In genomic region chr10:48806282-48806681, GRCh38 we compare ENCODE assay signal across 22 cellular contexts.
DNase-seq lines count a peak whose midpoint lies in the region; ATAC-seq and TF ChIP-seq lines count a peak whose summit lies in the region.
"Had no signal": no experiment of that assay in that cellular context is flagged by ENCODE, and none has a peak within 500 bp of the region (broad histone marks: within the 10 kb centered on the region; RNA-seq: fewer than 3 reads in every experiment).

No MANE protein-coding gene starts in this region.

- peaks cover 17 to 70% (median 46%) of the 10 kb centered on the region in 9 donors for H3K4me1 ChIP-seq in heart right ventricle
- peaks cover 0 to 6% of the 10 kb centered on the region in 2 donors for H3K4me1 ChIP-seq in neuronal stem cell (ENCODE audit: control insufficient read depth in 2 of 2, insufficient read depth in 1 of 2, low read depth in 1 of 2, low read length in 2 of 2)
- H3K4me1 ChIP-seq in endodermal cell (ENCODE audit: control insufficient read depth, insufficient read depth, low read length): no peaks in the 10 kb centered on the region

- no peaks in the 10 kb centered on the region for H3K27me3 ChIP-seq in heart right ventricle
- H3K27me3 ChIP-seq in neuronal stem cell (ENCODE audit: control insufficient read depth in 3 of 3, insufficient read depth in 3 of 3, low read depth in 1 of 3, low read length in 3 of 3): no peaks in the 10 kb centered on the region
- no peaks in the 10 kb centered on the region for H3K27me3 ChIP-seq in endodermal cell (ENCODE audit: control insufficient read depth, insufficient read depth, low read length, poor library complexity, severe bottlenecking)
- H3K27me3 ChIP-seq: cardiac muscle cell, dorsolateral prefrontal cortex, hepatocyte had no signal

- no peak overlapping the region for H3K4me2 ChIP-seq in neuronal stem cell (ENCODE audit: insufficient read depth, low read length, poor library complexity, severe bottlenecking)
- H3K4me2 ChIP-seq: hepatocyte had no signal

- no peak overlapping the region for H2BK12ac ChIP-seq in neuronal stem cell (ENCODE audit: low read length)

- peaks cover 3% of the 10 kb centered on the region for H3K4me1 Mint-ChIP-seq in endodermal cell

- peak overlapping the region; percentile 87 for H2BK15ac ChIP-seq in neuronal stem cell (ENCODE audit: low read length)

- DNase-seq in heart right ventricle (no peak), Right ventricle myocardium inferior (ENCODE audit: missing footprints) (no peak), coronary artery (ENCODE audit: low spot score) (no peak), neuronal stem cell (ENCODE audit: low spot score) (no peak), 8988T (no peak), endodermal cell (no peak), NAMALWA (ENCODE audit: low spot score) (no peak), SIG-M5 treated with dmso at 0.1 percent for 504 hours (lab: John Stamatoyannopoulos, UW; ENCODE audit: unreplicated experiment) (no peak)
- DNase-seq: activated CD4-positive, alpha-beta memory T cell treated with anti-CD3 and anti-CD28 coated beads, Interleukin-2, amount 10 ng/mL, durations not matched to agents 7 days and 5 days; activated gamma-delta T cell treated with Interleukin-2 at 50 U/mL for 16 hours; CD8-positive, alpha-beta T cell; DMS153; MV-4-11; NCI-H1694 treated with DMSO at 0.1 percent for 48 hours; stimulated activated CD4-positive, alpha-beta T cell treated with anti-CD3 and anti-CD28 coated beads, Interleukin-2, amount 100 ng/mL, for 48 hours; T-helper 9 cell had no signal

- no peaks in the 10 kb centered on the region for H3K9me3 Mint-ChIP-seq in endodermal cell
- H3K9me3 Mint-ChIP-seq: activated CD4-positive, alpha-beta memory T cell treated with anti-CD3 and anti-CD28 coated beads, Interleukin-2, amount 10 ng/mL, durations not matched to agents 7 days and 5 days; CD8-positive, alpha-beta T cell; stimulated activated naive CD8-positive, alpha-beta T cell treated with anti-CD3 and anti-CD28 coated beads, Interleukin-15, Interleukin-2, amounts not matched to agents 100 ng/mL and 50 ng/mL, for 24 hours; type B pancreatic cell had no signal

- intact Hi-C loops in heart right ventricle (cut with DNase I) (no loop called here), Right ventricle myocardium inferior (cut with DNase I) (loop anchor here (10.0 kb wide), 1 partner anchor 441 kb away; no protein-coding TSS in a partner anchor)

- no peak overlapping the region for H2BK120ac ChIP-seq in neuronal stem cell (ENCODE audit: low read depth, low read length)

- no peak overlapping the region for H3K4ac ChIP-seq in neuronal stem cell (ENCODE audit: low read length)

- H3K14ac ChIP-seq in neuronal stem cell (ENCODE audit: low read length): no peak overlapping the region

- no peak overlapping the region for H3K27ac Mint-ChIP-seq in endodermal cell
- H3K27ac Mint-ChIP-seq: activated CD4-positive, alpha-beta memory T cell treated with anti-CD3 and anti-CD28 coated beads, Interleukin-2, amount 10 ng/mL, durations not matched to agents 7 days and 5 days; CD8-positive, alpha-beta T cell; stimulated activated naive CD8-positive, alpha-beta T cell treated with anti-CD3 and anti-CD28 coated beads, Interleukin-15, Interleukin-2, amounts not matched to agents 100 ng/mL and 50 ng/mL, for 24 hours; type B pancreatic cell had no signal

- peak overlapping the region in 7 of 10 donors; percentile 30 to 76 (median 61) for H3K27ac ChIP-seq in heart right ventricle
- peak overlapping the region in 1 of 2 donors; percentile 48 for H3K27ac ChIP-seq in coronary artery
- H3K27ac ChIP-seq in neuronal stem cell (replicated peaks; ENCODE audit: low read length): no peak overlapping the region
- no peak overlapping the region for H3K27ac ChIP-seq in endodermal cell (ENCODE audit: low read depth, low read length)
- H3K27ac ChIP-seq: cardiac muscle cell, RWPE1 had no signal

- H3K4me3 Mint-ChIP-seq in endodermal cell: no peak overlapping the region
- H3K4me3 Mint-ChIP-seq: activated CD4-positive, alpha-beta memory T cell treated with anti-CD3 and anti-CD28 coated beads, Interleukin-2, amount 10 ng/mL, durations not matched to agents 7 days and 5 days; CD8-positive, alpha-beta T cell; stimulated activated naive CD8-positive, alpha-beta T cell treated with anti-CD3 and anti-CD28 coated beads, Interleukin-15, Interleukin-2, amounts not matched to agents 100 ng/mL and 50 ng/mL, for 24 hours; type B pancreatic cell had no signal

- TF ChIP-seq CTCF in heart right ventricle (IDR thresholded peaks at IDR 0.05): no peak
- no peak for TF ChIP-seq CTCF in coronary artery (IDR thresholded peaks at IDR 0.05)
- TF ChIP-seq CTCF in endodermal cell (conservative IDR thresholded peaks at IDR 0.05): no peak

- no peak overlapping the region for H2AK5ac ChIP-seq in neuronal stem cell (ENCODE audit: low read depth, low read length)

- H3K4me3 ChIP-seq in heart right ventricle (no peak overlapping the region), coronary artery (peak overlapping the region; percentile 33), neuronal stem cell (ENCODE audit: low read length in 2 of 2) (no peak overlapping the region), endodermal cell (ENCODE audit: low read length) (no peak overlapping the region)
- H3K4me3 ChIP-seq: cardiac muscle cell, hepatocyte had no signal

- H3K36me3 Mint-ChIP-seq in endodermal cell (ENCODE audit: low read depth): no peaks in the 10 kb centered on the region
- H3K36me3 Mint-ChIP-seq: CD8-positive, alpha-beta T cell; type B pancreatic cell had no signal

- H2AFZ ChIP-seq in neuronal stem cell (ENCODE audit: low read length): no peak overlapping the region
- H2AFZ ChIP-seq: hepatocyte had no signal

- no peak overlapping the region for H3K18ac ChIP-seq in neuronal stem cell (ENCODE audit: low read length)

- H3K36me3 ChIP-seq in heart right ventricle: peaks cover 0 to 11% (median 0%) of the 10 kb centered on the region in 9 donors
- no peaks in the 10 kb centered on the region for H3K36me3 ChIP-seq in neuronal stem cell (replicated peaks in 1 of 2; ENCODE audit: control insufficient read depth in 2 of 2, insufficient read depth in 2 of 2, low read length in 2 of 2)
- no peaks in the 10 kb centered on the region for H3K36me3 ChIP-seq in endodermal cell (ENCODE audit: control insufficient read depth, insufficient read depth, low read length)
- H3K36me3 ChIP-seq: cardiac muscle cell had no signal

- H3K9me3 ChIP-seq in heart right ventricle: no peaks in the 10 kb centered on the region
- peaks cover 0 to 2% of the 10 kb centered on the region in 2 donors for H3K9me3 ChIP-seq in neuronal stem cell (replicated peaks in 1 of 2; ENCODE audit: control insufficient read depth in 2 of 2, insufficient read depth in 1 of 2, low read depth in 1 of 2, low read length in 2 of 2)
- no peaks in the 10 kb centered on the region for H3K9me3 ChIP-seq in endodermal cell (ENCODE audit: control insufficient read depth, low read length)

- peak in 1 of 8 donors; percentile 6 for ATAC-seq in heart right ventricle
- no peak for ATAC-seq in Right ventricle myocardium inferior
- ATAC-seq: CD8-positive, alpha-beta T cell had no signal

- no peak overlapping the region for H4K8ac ChIP-seq in neuronal stem cell (ENCODE audit: low read depth, low read length)

- no peak overlapping the region for H3K9ac ChIP-seq in neuronal stem cell (ENCODE audit: low read depth, low read length, poor library complexity)
- no peak overlapping the region for H3K9ac ChIP-seq in endodermal cell (ENCODE audit: extremely low read depth, low read length, poor library complexity, severe bottlenecking)

- no peaks in the 10 kb centered on the region for H3K79me1 ChIP-seq in neuronal stem cell (ENCODE audit: low read depth, low read length)

- H3K23ac ChIP-seq in neuronal stem cell (ENCODE audit: low read depth, low read length, poor library complexity): no peak overlapping the region

- H4K91ac ChIP-seq in neuronal stem cell (ENCODE audit: low read depth, low read length, poor library complexity): no peak overlapping the region

- WGBS in heart right ventricle, 2 donors: 66% methylated on average over 4 of the region's 4 CpGs
- no CpG with 5 or more reads among the region's 4 CpGs for WGBS in neuronal stem cell (ENCODE audit: extremely low coverage in 2 of 2, insufficient read length in 2 of 2, insufficient replicate concordance in 1 of 2), 2 donors
- 60 to 78% methylated on average over 1 to 4 of the region's 4 CpGs for WGBS in endodermal cell (ENCODE audit: insufficient coverage in 1 of 2, insufficient read length in 1 of 2), 2 experiments

- no peak overlapping the region for H2BK5ac ChIP-seq in neuronal stem cell (ENCODE audit: low read length)

- peaks cover 16% of the 10 kb centered on the region for H3K27me3 Mint-ChIP-seq in endodermal cell (ENCODE audit: insufficient read depth)
- H3K27me3 Mint-ChIP-seq: stimulated activated naive CD8-positive, alpha-beta T cell treated with anti-CD3 and anti-CD28 coated beads, Interleukin-15, Interleukin-2, amounts not matched to agents 100 ng/mL and 50 ng/mL, for 24 hours had no signal

Comparison
In these comparisons a context has a peak if more than half of its experiments do, and no peak if none do; other contexts are left out.
1. H3K27ac ChIP-seq: peak in heart right ventricle (7 of 10); none in neuronal stem cell (single experiment) and endodermal cell (single experiment).